23 cellular contexts compared by ENCODE assay signal in genomic region chr4:124151031-124151430, GRCh38.
"Had no signal": no experiment of that assay in that cellular context is flagged by ENCODE, and none has a peak within 500 bp of the region (broad histone marks: within the 10 kb centered on the region; RNA-seq: fewer than 3 reads in every experiment).

No MANE protein-coding gene starts in this region.

- H3K4me3 ChIP-seq: left ventricle myocardium inferior, lung, ovary, right atrium auricular region, right lobe of liver, smooth muscle cell, transverse colon, upper lobe of left lung, vagina had no signal

- ATAC-seq: natural killer cell treated with Interleukin-12 subunit alpha and Interleukin-12 subunit beta and Interleukin-15 and Interleukin-18, amount 100 ng/mL, for 72 hours; right lobe of liver; stimulated activated memory B cell treated with anti-CD40 and anti-IgM and Interleukin-4, amounts not matched to agents 10 μg/mL and 1 μg/mL and 100 μg/mL, for 72 hours; stimulated activated naive CD8-positive, alpha-beta T cell treated with anti-CD3 and anti-CD28 coated beads, Interleukin-15, amount 100 ng/mL, for 72 hours had no signal

- DNase-seq: islet precursor cell; left ventricle myocardium inferior; mesendoderm; naive B cell; ovary; right lobe of liver; stimulated activated CD4-positive, alpha-beta T cell treated with anti-CD3 and anti-CD28 coated beads, Interleukin-1b, Interleukin-23, amount 100 ng/mL, for 48 hours; stimulated activated CD4-positive, alpha-beta T cell treated with anti-CD3 and anti-CD28 coated beads, Interleukin-2, amount 100 ng/mL, for 48 hours; stimulated activated CD4-positive, alpha-beta T cell treated with anti-CD3 and anti-CD28 coated beads, Interleukin-4, amount 100 ng/mL, for 4 hours; stimulated activated CD8-positive, alpha-beta memory T cell treated with anti-CD3 and anti-CD28 coated beads, Interleukin-4, amount 100 ng/mL, for 48 hours; stimulated activated naive CD4-positive, alpha-beta T cell treated with Interleukin-2 at 50 U/mL for 16 hours; stimulated activated naive CD8-positive, alpha-beta T cell treated with anti-CD3 and anti-CD28 coated beads, Interleukin-15, amount 100 ng/mL, for 72 hours; substantia nigra; transverse colon; upper lobe of left lung had no signal

- H3K9me3 ChIP-seq: left ventricle myocardium inferior, ovary, right atrium auricular region, right lobe of liver, transverse colon, upper lobe of left lung, vagina had no signal

- H3K4me1 ChIP-seq: right lobe of liver, transverse colon, upper lobe of left lung, vagina had no signal

- H3K27ac Mint-ChIP-seq: mesothelial cell of epicardium; naive B cell; natural killer cell treated with Interleukin-12 subunit alpha and Interleukin-12 subunit beta and Interleukin-15 and Interleukin-18, amount 100 ng/mL, for 72 hours; progenitor cell of endocrine pancreas; stimulated activated memory B cell treated with anti-CD40 and anti-IgM and Interleukin-4, amounts not matched to agents 10 μg/mL and 1 μg/mL and 100 μg/mL, for 72 hours; stimulated activated naive CD8-positive, alpha-beta T cell treated with anti-CD3 and anti-CD28 coated beads, Interleukin-15, amount 100 ng/mL, for 72 hours had no signal

- H3K36me3 Mint-ChIP-seq: naive B cell; natural killer cell treated with Interleukin-12 subunit alpha and Interleukin-12 subunit beta and Interleukin-15 and Interleukin-18, amount 100 ng/mL, for 72 hours; stimulated activated memory B cell treated with anti-CD40 and anti-IgM and Interleukin-4, amounts not matched to agents 10 μg/mL and 1 μg/mL and 100 μg/mL, for 72 hours had no signal

- H3K4me1 Mint-ChIP-seq: naive B cell; stimulated activated memory B cell treated with anti-CD40 and anti-IgM and Interleukin-4, amounts not matched to agents 10 μg/mL and 1 μg/mL and 100 μg/mL, for 72 hours; stimulated activated naive CD8-positive, alpha-beta T cell treated with anti-CD3 and anti-CD28 coated beads, Interleukin-15, amount 100 ng/mL, for 72 hours had no signal

- H3K9me3 Mint-ChIP-seq: natural killer cell treated with Interleukin-12 subunit alpha and Interleukin-12 subunit beta and Interleukin-15 and Interleukin-18, amount 100 ng/mL, for 72 hours; stimulated activated naive CD8-positive, alpha-beta T cell treated with anti-CD3 and anti-CD28 coated beads, Interleukin-15, amount 100 ng/mL, for 72 hours had no signal

- H3K27me3 Mint-ChIP-seq: natural killer cell treated with Interleukin-12 subunit alpha and Interleukin-12 subunit beta and Interleukin-15 and Interleukin-18, amount 100 ng/mL, for 72 hours; progenitor cell of endocrine pancreas; stimulated activated memory B cell treated with anti-CD40 and anti-IgM and Interleukin-4, amounts not matched to agents 10 μg/mL and 1 μg/mL and 100 μg/mL, for 72 hours; stimulated activated naive CD8-positive, alpha-beta T cell treated with anti-CD3 and anti-CD28 coated beads, Interleukin-15, amount 100 ng/mL, for 72 hours had no signal

- H3K27ac ChIP-seq: left ventricle myocardium inferior, ovary, right atrium auricular region, right lobe of liver, transverse colon, upper lobe of left lung, vagina had no signal

- H3K36me3 ChIP-seq: left ventricle myocardium inferior, ovary, right atrium auricular region, right lobe of liver, transverse colon, upper lobe of left lung, vagina had no signal

- H3K4me3 Mint-ChIP-seq: mesothelial cell of epicardium; naive B cell; natural killer cell treated with Interleukin-12 subunit alpha and Interleukin-12 subunit beta and Interleukin-15 and Interleukin-18, amount 100 ng/mL, for 72 hours; stimulated activated memory B cell treated with anti-CD40 and anti-IgM and Interleukin-4, amounts not matched to agents 10 μg/mL and 1 μg/mL and 100 μg/mL, for 72 hours; stimulated activated naive CD8-positive, alpha-beta T cell treated with anti-CD3 and anti-CD28 coated beads, Interleukin-15, amount 100 ng/mL, for 72 hours had no signal

- H3K27me3 ChIP-seq: ovary, right atrium auricular region, right lobe of liver, transverse colon, upper lobe of left lung, vagina had no signal

- H3K4me2 ChIP-seq: smooth muscle cell had no signal
